ENCODE assay signal across 8 cellular contexts in the genomic region with DNA sequence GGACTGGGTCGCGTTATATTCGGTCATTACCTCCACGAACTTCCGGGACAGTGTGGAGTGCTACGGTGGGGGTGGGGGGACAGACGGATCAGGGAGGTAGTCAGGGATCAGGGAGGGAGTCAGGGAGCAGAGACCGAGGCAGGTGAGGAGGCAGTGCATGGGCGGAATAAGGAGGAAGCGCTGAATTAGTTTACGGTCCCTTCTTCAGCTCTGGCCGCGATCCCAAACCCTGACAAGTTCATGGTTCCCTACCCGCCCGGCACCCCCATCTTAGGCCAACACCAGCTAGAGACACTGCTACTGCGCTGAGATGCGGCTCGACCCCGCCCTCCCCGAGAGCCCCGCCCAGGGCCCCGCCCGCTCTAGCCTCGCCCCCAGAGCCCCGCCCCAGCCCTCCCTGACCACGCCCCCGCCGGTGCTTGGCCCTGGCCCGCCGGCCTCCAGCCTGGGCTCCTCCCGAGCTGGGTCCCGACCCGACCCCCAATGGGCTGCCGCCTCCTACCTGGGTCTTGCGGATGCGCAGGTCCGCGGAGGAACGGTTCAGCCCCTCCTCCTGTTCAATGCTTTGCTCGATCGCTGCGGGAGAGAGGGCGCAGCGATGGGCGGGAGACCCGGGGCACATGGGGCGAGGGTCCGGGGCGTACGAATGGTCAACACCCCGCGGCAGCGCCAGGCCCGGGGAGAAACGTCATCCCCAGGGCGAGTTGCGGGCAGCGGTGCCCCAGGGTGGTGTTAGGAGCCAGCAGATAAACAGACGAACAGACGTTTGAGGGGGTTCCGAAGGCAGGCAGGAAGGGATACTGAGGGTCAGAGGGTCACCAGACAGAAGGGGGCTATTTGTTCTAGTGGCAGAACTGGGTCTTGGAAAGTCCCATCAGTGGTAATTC. TPM values are rescaled to one million over a fixed set of nuclear protein-coding genes. Genes with fewer than 3 reads are reported as not detected.
DNase-seq lines count a peak whose midpoint lies in the region; ATAC-seq, FAIRE-seq and TF ChIP-seq lines count a peak whose summit lies in the region.

No MANE protein-coding gene starts in this region.

- no peaks in the 10 kb centered on the region for H3K36me3 ChIP-seq in ES-I3 (ENCODE audit: insufficient read depth, low read length)
- H3K36me3 ChIP-seq in HCT116 (ENCODE audit: control insufficient read depth in 1 of 2, insufficient read depth in 2 of 2, low read length in 2 of 2), result no peaks in the 10 kb centered on the region
- no peaks in the 10 kb centered on the region for H3K36me3 ChIP-seq in colonic mucosa
- no peaks in the 10 kb centered on the region for H3K36me3 ChIP-seq in HepG2 (replicated peaks in 1 of 2; ENCODE audit: control insufficient read depth in 1 of 2, insufficient read depth in 2 of 2, low read length in 2 of 2)

- no peak for TF ChIP-seq RAD21 in HCT116 (IDR thresholded peaks at IDR 0.05; ENCODE audit: low read depth)
- 0 out of 2 replicates have a peak, but pooled peaks have one; percentile 48 for TF ChIP-seq RAD21 in HepG2 (CRISPR knock-in tag; IDR thresholded peaks at IDR 0.05)

- H3K9ac ChIP-seq in ES-I3 (ENCODE audit: low read depth, low read length) (peak overlapping the region; percentile 70), HCT116 (ENCODE audit: low read length) (peak overlapping the region; percentile 87), colonic mucosa (ENCODE audit: low read depth in 2 of 2, low read length in 2 of 2) (peak overlapping the region; percentile 73 to 83), HepG2 (ENCODE audit: insufficient read depth, low read depth, low read length) (peak overlapping the region; percentile 79)

- H3K9me3 ChIP-seq in ES-I3 (ENCODE audit: control insufficient read depth, insufficient read depth, low read length), result no peaks in the 10 kb centered on the region
- H3K9me3 ChIP-seq in HCT116 (ENCODE audit: control insufficient read depth in 1 of 2, insufficient read depth in 1 of 2, low read depth in 1 of 2, low read length in 2 of 2), result no peaks in the 10 kb centered on the region
- no peaks in the 10 kb centered on the region for H3K9me3 ChIP-seq in colonic mucosa
- H3K9me3 ChIP-seq in HepG2 (ENCODE audit: low read length), result no peaks in the 10 kb centered on the region

- H3K4me2 ChIP-seq in HCT116 (ENCODE audit: low read length) (peak overlapping the region; percentile 99), HepG2 (ENCODE audit: low read depth, low read length) (peak overlapping the region; percentile 97)

- TF ChIP-seq EP300 in HepG2 (IDR thresholded peaks at IDR 0.05; ENCODE audit: low read depth in 2 of 2, low read length in 2 of 2) (0 out of 4 replicates have a peak, but pooled peaks of 1 of the 2 experiments have one; percentile 1), HepG2 (CRISPR knock-in tag; IDR thresholded peaks at IDR 0.05; ENCODE audit: borderline replicate concordance) (peak; percentile 69)

- FAIRE-seq in HepG2 (lab: Jason Lieb, UNC), result no peak

- POLR2A ChIA-PET in HCT116 (lab: Charles Lee), result interaction anchor here (0.9 kb wide), 1 partner anchor 36 kb away, joined by 4 read pairs; a partner anchor contains a TSS
- POLR2A ChIA-PET in HepG2 (lab: Yijun Ruan, JAX), result interaction anchor here (0.6 to 5.9 kb wide), 22 partner anchors 9 to 704 kb away, joined by 3 to 81 read pairs (median 6); a partner anchor contains a TSS

- H3K79me2 ChIP-seq in HCT116 (ENCODE audit: insufficient read depth, low read length), result no peaks in the 10 kb centered on the region
- H3K79me2 ChIP-seq in HepG2 (ENCODE audit: insufficient read depth, low read length), result no peaks in the 10 kb centered on the region

- H3K27ac ChIP-seq in HCT116 (ENCODE audit: low read depth, low read length) (peak overlapping the region; percentile 72), colonic mucosa (peak overlapping the region; percentile 55), HepG2 (ENCODE audit: extremely low read length, insufficient read depth, low read length) (peak overlapping the region; percentile 93)

- in situ Hi-C loops in HepG2 (cut with HindIII; ENCODE audit: extremely low pct_ligation_motif_present, low pct_unique_long_range_greater_than_20kb), result loop anchor here (10.0 to 25.0 kb wide), 2 partner anchors 715 to 878 kb away; a partner anchor contains a TSS

- intact Hi-C loops in HCT116 (cut with micrococcal nuclease) (loop anchor here (5.0 kb wide), 2 partner anchors 75 to 95 kb away; a partner anchor contains a TSS), colonic mucosa (cut with DNase I) (no loop called here), HepG2 (cut with micrococcal nuclease; ENCODE audit: unreplicated experiment) (loop anchor here (1.0 to 5.0 kb wide), 5 partner anchors 12 to 210 kb away; a partner anchor contains a TSS)

- TF ChIP-seq POLR2A in HCT116 (IDR thresholded peaks at IDR 0.05; ENCODE audit: borderline replicate concordance, extremely low read depth, insufficient read depth, insufficient read length) (no peak), HepG2 (IDR thresholded peaks at IDR 0.05; ENCODE audit: insufficient read depth in 1 of 2, low read depth in 2 of 2, low read length in 2 of 2) (peak; percentile 83 to 87)

- peak; percentile 89 for ATAC-seq in HCT116
- ATAC-seq in HepG2, result peak; percentile 70

- peak overlapping the region; percentile 13 for H2AFZ ChIP-seq in HCT116 (ENCODE audit: low read depth, low read length, poor library complexity, severe bottlenecking)
- H2AFZ ChIP-seq in HepG2 (ENCODE audit: low read length), result peak overlapping the region; percentile 15

- WGBS in HepG2 (ENCODE audit: low lambda C conversion rate), result under 1% methylated on average over 28 of the region's 61 CpGs

- peaks cover 18% of the 10 kb centered on the region; the same call in 1 of the 2 replicates for H3K4me1 ChIP-seq in ES-I3 (ENCODE audit: insufficient read depth, low read length)
- peaks cover 22 to 44% of the 10 kb centered on the region in 2 experiments for H3K4me1 ChIP-seq in HCT116 (ENCODE audit: control insufficient read depth in 1 of 2, insufficient read depth in 2 of 2, low read length in 2 of 2)
- no peaks in the 10 kb centered on the region for H3K4me1 ChIP-seq in colonic mucosa
- H3K4me1 ChIP-seq in HepG2 (ENCODE audit: insufficient read depth, low read length), result peaks cover 87% of the 10 kb centered on the region

- peak overlapping the region; percentile 72 to 83 for H3K4me3 ChIP-seq in HCT116 (replicated peaks in 1 of 2; ENCODE audit: low read depth in 1 of 2, low read length in 2 of 2)
- peak overlapping the region; percentile 36 for H3K4me3 ChIP-seq in colonic mucosa
- peak overlapping the region; percentile 84 to 89 (median 84) for H3K4me3 ChIP-seq in HepG2 (replicated peaks in 1 of 3; ENCODE audit: insufficient read depth in 1 of 3, low read depth in 2 of 3, low read length in 3 of 3)

- no peaks in the 10 kb centered on the region for H4K20me1 ChIP-seq in HCT116 (ENCODE audit: insufficient read depth)
- H4K20me1 ChIP-seq in HepG2 (ENCODE audit: insufficient read depth, low read length), result no peaks in the 10 kb centered on the region

- H3K9me2 ChIP-seq in HCT116 (ENCODE audit: insufficient read depth), result no peaks in the 10 kb centered on the region

- BruUV-seq in HCT116 (replicated peaks; lab: Mats Ljungman, UMichigan) (TSS peak; percentile 80), HepG2 (replicated peaks; lab: Mats Ljungman, UMichigan) (no TSS peak)

- CTCF ChIA-PET in HCT116 (lab: Charles Lee) (interaction anchor here (1.1 to 1.7 kb wide), 2 partner anchors 12 to 63 kb away, joined by 3 to 5 read pairs; a partner anchor contains a TSS), HepG2 (lab: Yijun Ruan, JAX; ENCODE audit: low intra/inter-chr PET ratio, low total read pairs) (no interaction called here)

- H3K27me3 ChIP-seq in HCT116 (ENCODE audit: insufficient read depth, low read length), result no peaks in the 10 kb centered on the region
- H3K27me3 ChIP-seq in colonic mucosa, result peaks cover 7% of the 10 kb centered on the region
- no peaks in the 10 kb centered on the region for H3K27me3 ChIP-seq in HepG2 (ENCODE audit: control insufficient read depth in 1 of 2, insufficient read depth in 2 of 2, low read length in 2 of 2)

- RAD21 ChIA-PET in HCT116 (lab: Charles Lee; ENCODE audit: low non-redundant PET in 1 of 2, low total read pairs in 2 of 2, uncharacterized antibody in 2 of 2, unreplicated experiment in 2 of 2), result interaction anchor here in 1 of 2 experiments (0.8 to 1.3 kb wide), 2 partner anchors 12 to 144 kb away, joined by 3 read pairs; no protein-coding TSS in a partner anchor

- TF ChIP-seq CTCF in HCT116 (IDR thresholded peaks at IDR 0.05 in 2 of 3, conservative IDR thresholded peaks at IDR 0.05 in 1 of 3; ENCODE audit: borderline replicate concordance in 1 of 3, insufficient read depth in 1 of 3, low read depth in 2 of 3, low read length in 2 of 3), result no peak
- no peak for TF ChIP-seq CTCF in colonic mucosa (IDR thresholded peaks at IDR 0.05)
- peak; percentile 43 for TF ChIP-seq CTCF in HepG2 (CRISPR knock-in tag; IDR thresholded peaks at IDR 0.05)

- DNase-seq in HCT116 (ENCODE audit: low read depth, low spot score), result peak; percentile 43
- DNase-seq in NCI-H146 (lab: John Stamatoyannopoulos, UW), result peak; percentile 74
- peak; percentile 80 to 83 for DNase-seq in activated CD4-positive, alpha-beta T cell treated with anti-CD3 and anti-CD28 coated beads for 24 hours (ENCODE audit: low read depth in 2 of 2)
- peak; percentile 91 for DNase-seq in colonic mucosa
- peak; percentile 79 for DNase-seq in HepG2 (ENCODE audit: low spot score)
- DNase-seq in stimulated activated CD4-positive, alpha-beta T cell treated with anti-CD3 and anti-CD28 coated beads, TNF-alpha, amount 100 ng/mL, for 1 hour (ENCODE audit: low read depth in 3 of 3, low spot score in 1 of 3), result peak; percentile 51 to 80 (median 57)
- no peak for DNase-seq in middle frontal gyrus (ENCODE audit: extremely low spot score, low spot score)

RNA-seq across cellular contexts. Expression of a gene that starts 12.2 kb away (rescaled TPM):
- total RNA-seq in HCT116 (2021; ENCODE audit: unreplicated experiment), result 8.6 TPM
- polyA plus RNA-seq in HCT116 (2012), result 8.6 and 9.5 TPM in 2 replicates
- 10 to 100 TPM; 19.0 to 20.9 TPM for total RNA-seq in colonic mucosa
- total RNA-seq in HepG2 (2016; rRNA removed; fragmentation: Illumina TruSeq; extraction: Trizol), result 58.8 and 69.7 TPM in 2 replicates
- 12.1 and 14.2 TPM in 2 replicates for total RNA-seq in HepG2 (2016; cell fraction: cytosol; rRNA removed; fragmentation: Illumina TruSeq; extraction: Trizol; ENCODE audit: low read depth)
- total RNA-seq in HepG2 (2016; cell fraction: insoluble cytoplasmic fraction; rRNA removed; fragmentation: Illumina TruSeq; extraction: Trizol), result 53.9 and 70.3 TPM in 2 replicates
- total RNA-seq in HepG2 (2016; cell fraction: membrane; rRNA removed; fragmentation: Illumina TruSeq; extraction: Trizol), result 26.6 and 27.7 TPM in 2 replicates
- total RNA-seq in HepG2 (2016; cell fraction: nucleus; rRNA removed; fragmentation: Illumina TruSeq; extraction: Trizol), result 36.3 and 39.5 TPM in 2 replicates
- 32.9 and 40.9 TPM in 2 replicates for polyA plus RNA-seq in HepG2 (2011; rRNA removed)
- polyA plus RNA-seq in HepG2 (2011; cell fraction: cytosol; rRNA removed), result 29.8 and 45.1 TPM in 2 replicates
- 63.4 and 68.4 TPM in 2 replicates for polyA plus RNA-seq in HepG2 (2011; cell fraction: nucleus; rRNA removed)
- 14.8 and 17.8 TPM in 2 replicates for polyA plus RNA-seq in HepG2 (2012)
- 10.6 and 11.9 TPM in 2 replicates for polyA plus RNA-seq in HepG2 (2016; cell fraction: cytosol; fragmentation: Illumina TruSeq; extraction: Trizol; ENCODE audit: low read depth)
- polyA plus RNA-seq in HepG2 (2016; cell fraction: insoluble cytoplasmic fraction; fragmentation: Illumina TruSeq; extraction: Trizol; ENCODE audit: low read depth), result 43.4 and 50.5 TPM in 2 replicates
- 18.0 and 19.2 TPM in 2 replicates for polyA plus RNA-seq in HepG2 (2016; cell fraction: membrane; fragmentation: Illumina TruSeq; extraction: Trizol; ENCODE audit: low read depth)
- polyA plus RNA-seq in HepG2 (2016; cell fraction: nucleus; fragmentation: Illumina TruSeq; extraction: Trizol; ENCODE audit: insufficient read depth, low read depth), result 69.7 and 71.0 TPM in 2 replicates
- polyA minus RNA-seq in HepG2 (2011; rRNA and poly(A)+ RNA removed; ENCODE audit: low replicate concordance), result 11.6 and 56.6 TPM in 2 replicates
- 19.8 and 20.1 TPM in 2 replicates for polyA minus RNA-seq in HepG2 (2011; cell fraction: cytosol; rRNA and poly(A)+ RNA removed)
- 5.0 and 5.8 TPM in 2 replicates for polyA minus RNA-seq in HepG2 (2011; cell fraction: nucleus; rRNA and poly(A)+ RNA removed)

RNA-seq across cellular contexts. Expression of a gene that starts 13.2 kb away (rescaled TPM):
- 1.6 TPM for total RNA-seq in HCT116 (2021; ENCODE audit: unreplicated experiment)
- polyA plus RNA-seq in HCT116 (2012), result 0.49 and 0.56 TPM in 2 replicates
- under 1 TPM; 0.35 to 0.52 TPM for total RNA-seq in colonic mucosa
- total RNA-seq in HepG2 (2016; rRNA removed; fragmentation: Illumina TruSeq; extraction: Trizol), result 1.7 and 3.0 TPM in 2 replicates
- 3.7 and 5.0 TPM in 2 replicates for total RNA-seq in HepG2 (2016; cell fraction: cytosol; rRNA removed; fragmentation: Illumina TruSeq; extraction: Trizol; ENCODE audit: low read depth)
- total RNA-seq in HepG2 (2016; cell fraction: insoluble cytoplasmic fraction; rRNA removed; fragmentation: Illumina TruSeq; extraction: Trizol), result 1.00 and 4.0 TPM in 2 replicates
- 3.5 TPM in 2 replicates for total RNA-seq in HepG2 (2016; cell fraction: membrane; rRNA removed; fragmentation: Illumina TruSeq; extraction: Trizol)
- 3.8 and 7.5 TPM in 2 replicates for total RNA-seq in HepG2 (2016; cell fraction: nucleus; rRNA removed; fragmentation: Illumina TruSeq; extraction: Trizol)
- 1.3 and 2.1 TPM in 2 replicates for polyA plus RNA-seq in HepG2 (2011; rRNA removed)
- polyA plus RNA-seq in HepG2 (2011; cell fraction: cytosol; rRNA removed), result 0.55 and 0.67 TPM in 2 replicates
- polyA plus RNA-seq in HepG2 (2011; cell fraction: nucleus; rRNA removed), result 9.0 and 9.4 TPM in 2 replicates
- polyA plus RNA-seq in HepG2 (2012), result 1.1 and 1.5 TPM in 2 replicates
- polyA plus RNA-seq in HepG2 (2016; cell fraction: cytosol; fragmentation: Illumina TruSeq; extraction: Trizol; ENCODE audit: low read depth), result 2.1 and 2.2 TPM in 2 replicates
- polyA plus RNA-seq in HepG2 (2016; cell fraction: insoluble cytoplasmic fraction; fragmentation: Illumina TruSeq; extraction: Trizol; ENCODE audit: low read depth), result 0.69 and 0.76 TPM in 2 replicates
- polyA plus RNA-seq in HepG2 (2016; cell fraction: membrane; fragmentation: Illumina TruSeq; extraction: Trizol; ENCODE audit: low read depth), result 1.4 and 1.9 TPM in 2 replicates
- 10.6 and 11.3 TPM in 2 replicates for polyA plus RNA-seq in HepG2 (2016; cell fraction: nucleus; fragmentation: Illumina TruSeq; extraction: Trizol; ENCODE audit: insufficient read depth, low read depth)
- 2.6 and 7.4 TPM in 2 replicates for polyA minus RNA-seq in HepG2 (2011; rRNA and poly(A)+ RNA removed; ENCODE audit: low replicate concordance)
- polyA minus RNA-seq in HepG2 (2011; cell fraction: cytosol; rRNA and poly(A)+ RNA removed), result 0.26 and 0.69 TPM in 2 replicates
- polyA minus RNA-seq in HepG2 (2011; cell fraction: nucleus; rRNA and poly(A)+ RNA removed), result 9.0 and 11.2 TPM in 2 replicates

RNA-seq across cellular contexts. Expression of a gene that starts 36.1 kb away (rescaled TPM):
- 26.0 TPM for total RNA-seq in HCT116 (2021; ENCODE audit: unreplicated experiment)
- 27.7 TPM in 2 replicates for polyA plus RNA-seq in HCT116 (2012)
- total RNA-seq in colonic mucosa, result 10 to 100 TPM; 70.8 to 71.4 TPM
- total RNA-seq in HepG2 (2016; rRNA removed; fragmentation: Illumina TruSeq; extraction: Trizol), result 29.2 and 31.3 TPM in 2 replicates
- total RNA-seq in HepG2 (2016; cell fraction: cytosol; rRNA removed; fragmentation: Illumina TruSeq; extraction: Trizol; ENCODE audit: low read depth), result 10.9 and 11.8 TPM in 2 replicates
- total RNA-seq in HepG2 (2016; cell fraction: insoluble cytoplasmic fraction; rRNA removed; fragmentation: Illumina TruSeq; extraction: Trizol), result 28.3 and 29.6 TPM in 2 replicates
- total RNA-seq in HepG2 (2016; cell fraction: membrane; rRNA removed; fragmentation: Illumina TruSeq; extraction: Trizol), result 18.1 and 22.6 TPM in 2 replicates
- total RNA-seq in HepG2 (2016; cell fraction: nucleus; rRNA removed; fragmentation: Illumina TruSeq; extraction: Trizol), result 23.9 and 30.7 TPM in 2 replicates
- 34.6 and 37.0 TPM in 2 replicates for polyA plus RNA-seq in HepG2 (2011; rRNA removed)
- 23.2 and 23.7 TPM in 2 replicates for polyA plus RNA-seq in HepG2 (2011; cell fraction: cytosol; rRNA removed)
- 109 and 115 TPM in 2 replicates for polyA plus RNA-seq in HepG2 (2011; cell fraction: nucleus; rRNA removed)
- polyA plus RNA-seq in HepG2 (2012), result 36.9 and 43.1 TPM in 2 replicates
- polyA plus RNA-seq in HepG2 (2016; cell fraction: cytosol; fragmentation: Illumina TruSeq; extraction: Trizol; ENCODE audit: low read depth), result 14.1 and 15.4 TPM in 2 replicates
- 43.9 and 44.6 TPM in 2 replicates for polyA plus RNA-seq in HepG2 (2016; cell fraction: insoluble cytoplasmic fraction; fragmentation: Illumina TruSeq; extraction: Trizol; ENCODE audit: low read depth)
- polyA plus RNA-seq in HepG2 (2016; cell fraction: membrane; fragmentation: Illumina TruSeq; extraction: Trizol; ENCODE audit: low read depth), result 22.4 and 26.1 TPM in 2 replicates
- 94.3 and 107 TPM in 2 replicates for polyA plus RNA-seq in HepG2 (2016; cell fraction: nucleus; fragmentation: Illumina TruSeq; extraction: Trizol; ENCODE audit: insufficient read depth, low read depth)
- polyA minus RNA-seq in HepG2 (2011; rRNA and poly(A)+ RNA removed; ENCODE audit: low replicate concordance), result 23.8 and 35.4 TPM in 2 replicates
- 7.3 and 10.4 TPM in 2 replicates for polyA minus RNA-seq in HepG2 (2011; cell fraction: cytosol; rRNA and poly(A)+ RNA removed)
- polyA minus RNA-seq in HepG2 (2011; cell fraction: nucleus; rRNA and poly(A)+ RNA removed), result 17.5 and 20.7 TPM in 2 replicates

RNA-seq across cellular contexts. Expression of a gene that starts 39.7 kb away (rescaled TPM):
- total RNA-seq in HCT116 (2021; ENCODE audit: unreplicated experiment), result 26.9 TPM
- 16.1 and 18.5 TPM in 2 replicates for polyA plus RNA-seq in HCT116 (2012)
- total RNA-seq in colonic mucosa, result 10 to 100 TPM; 11.6 to 15.9 TPM
- total RNA-seq in HepG2 (2016; rRNA removed; fragmentation: Illumina TruSeq; extraction: Trizol), result 3.6 and 5.6 TPM in 2 replicates
- total RNA-seq in HepG2 (2016; cell fraction: cytosol; rRNA removed; fragmentation: Illumina TruSeq; extraction: Trizol; ENCODE audit: low read depth), result 7.1 and 10.5 TPM in 2 replicates
- 3.1 and 5.4 TPM in 2 replicates for total RNA-seq in HepG2 (2016; cell fraction: insoluble cytoplasmic fraction; rRNA removed; fragmentation: Illumina TruSeq; extraction: Trizol)
- 4.3 and 6.1 TPM in 2 replicates for total RNA-seq in HepG2 (2016; cell fraction: membrane; rRNA removed; fragmentation: Illumina TruSeq; extraction: Trizol)
- total RNA-seq in HepG2 (2016; cell fraction: nucleus; rRNA removed; fragmentation: Illumina TruSeq; extraction: Trizol), result 6.3 and 8.6 TPM in 2 replicates
- 3.2 and 3.8 TPM in 2 replicates for polyA plus RNA-seq in HepG2 (2011; rRNA removed)
- 1.6 and 2.0 TPM in 2 replicates for polyA plus RNA-seq in HepG2 (2011; cell fraction: cytosol; rRNA removed)
- 23.9 and 35.1 TPM in 2 replicates for polyA plus RNA-seq in HepG2 (2011; cell fraction: nucleus; rRNA removed)
- 15.4 and 28.2 TPM in 2 replicates for polyA plus RNA-seq in HepG2 (2012)
- polyA plus RNA-seq in HepG2 (2016; cell fraction: cytosol; fragmentation: Illumina TruSeq; extraction: Trizol; ENCODE audit: low read depth), result 0.57 and 1.4 TPM in 2 replicates
- 10.9 and 15.4 TPM in 2 replicates for polyA plus RNA-seq in HepG2 (2016; cell fraction: insoluble cytoplasmic fraction; fragmentation: Illumina TruSeq; extraction: Trizol; ENCODE audit: low read depth)
- polyA plus RNA-seq in HepG2 (2016; cell fraction: membrane; fragmentation: Illumina TruSeq; extraction: Trizol; ENCODE audit: low read depth), result 2.9 and 3.9 TPM in 2 replicates
- polyA plus RNA-seq in HepG2 (2016; cell fraction: nucleus; fragmentation: Illumina TruSeq; extraction: Trizol; ENCODE audit: insufficient read depth, low read depth), result 43.7 and 55.5 TPM in 2 replicates
- 5.5 and 8.7 TPM in 2 replicates for polyA minus RNA-seq in HepG2 (2011; rRNA and poly(A)+ RNA removed; ENCODE audit: low replicate concordance)
- polyA minus RNA-seq in HepG2 (2011; cell fraction: cytosol; rRNA and poly(A)+ RNA removed), result 2.8 and 3.1 TPM in 2 replicates
- 7.0 and 11.2 TPM in 2 replicates for polyA minus RNA-seq in HepG2 (2011; cell fraction: nucleus; rRNA and poly(A)+ RNA removed)

RNA-seq across cellular contexts. Expression of a gene that starts 48.4 kb away (rescaled TPM):
- total RNA-seq in HCT116 (2021; ENCODE audit: unreplicated experiment) (9.0 TPM), colonic mucosa (10 to 100 TPM; 14.3 to 22.1 TPM), HepG2 (2016; rRNA removed; fragmentation: Illumina TruSeq; extraction: Trizol) (6.3 and 11.4 TPM in 2 replicates)
- 8.1 and 8.7 TPM in 2 replicates for polyA plus RNA-seq in HCT116 (2012)
- 3.1 and 3.3 TPM in 2 replicates for total RNA-seq in HepG2 (2016; cell fraction: cytosol; rRNA removed; fragmentation: Illumina TruSeq; extraction: Trizol; ENCODE audit: low read depth)
- total RNA-seq in HepG2 (2016; cell fraction: insoluble cytoplasmic fraction; rRNA removed; fragmentation: Illumina TruSeq; extraction: Trizol), result 6.8 and 11.0 TPM in 2 replicates
- total RNA-seq in HepG2 (2016; cell fraction: membrane; rRNA removed; fragmentation: Illumina TruSeq; extraction: Trizol), result 6.6 and 6.9 TPM in 2 replicates
- 9.5 and 9.8 TPM in 2 replicates for total RNA-seq in HepG2 (2016; cell fraction: nucleus; rRNA removed; fragmentation: Illumina TruSeq; extraction: Trizol)
- polyA plus RNA-seq in HepG2 (2011; rRNA removed), result 32.0 and 41.3 TPM in 2 replicates
- 40.6 and 43.1 TPM in 2 replicates for polyA plus RNA-seq in HepG2 (2011; cell fraction: cytosol; rRNA removed)
- polyA plus RNA-seq in HepG2 (2011; cell fraction: nucleus; rRNA removed), result 24.2 and 26.2 TPM in 2 replicates
- polyA plus RNA-seq in HepG2 (2012), result 8.4 and 8.8 TPM in 2 replicates
- polyA plus RNA-seq in HepG2 (2016; cell fraction: cytosol; fragmentation: Illumina TruSeq; extraction: Trizol; ENCODE audit: low read depth), result 2.0 and 3.1 TPM in 2 replicates
- 6.2 and 7.6 TPM in 2 replicates for polyA plus RNA-seq in HepG2 (2016; cell fraction: insoluble cytoplasmic fraction; fragmentation: Illumina TruSeq; extraction: Trizol; ENCODE audit: low read depth)
- polyA plus RNA-seq in HepG2 (2016; cell fraction: membrane; fragmentation: Illumina TruSeq; extraction: Trizol; ENCODE audit: low read depth), result 4.8 and 5.1 TPM in 2 replicates
- polyA plus RNA-seq in HepG2 (2016; cell fraction: nucleus; fragmentation: Illumina TruSeq; extraction: Trizol; ENCODE audit: insufficient read depth, low read depth), result 14.8 and 15.7 TPM in 2 replicates
- polyA minus RNA-seq in HepG2 (2011; rRNA and poly(A)+ RNA removed; ENCODE audit: low replicate concordance), result 9.3 and 112 TPM in 2 replicates
- 19.9 and 21.3 TPM in 2 replicates for polyA minus RNA-seq in HepG2 (2011; cell fraction: cytosol; rRNA and poly(A)+ RNA removed)
- polyA minus RNA-seq in HepG2 (2011; cell fraction: nucleus; rRNA and poly(A)+ RNA removed), result 9.7 and 16.2 TPM in 2 replicates
